ENCODE assay signal across 9 cellular contexts in genomic region chr7:18357691-18358090, GRCh38.
A peak's percentile ranks its signal among the peaks of the same experiment; 100 is the strongest.
DNase-seq lines count a peak whose midpoint lies in the region; ATAC-seq, FAIRE-seq and TF ChIP-seq lines count a peak whose summit lies in the region.
"Had no signal": no experiment of that assay in that cellular context is flagged by ENCODE, and none has a peak within 500 bp of the region (broad histone marks: within the 10 kb centered on the region; RNA-seq: fewer than 3 reads in every experiment).

No MANE protein-coding gene starts in this region.

- H3K4me3 ChIP-seq in bronchial epithelial cell (ENCODE audit: low read depth, low read length): no peak overlapping the region
- H3K4me3 ChIP-seq: K562 had no signal

- no peaks in the 10 kb centered on the region for H3K27me3 ChIP-seq in bronchial epithelial cell (ENCODE audit: control insufficient read depth, insufficient read depth, low read length)

- no peaks in the 10 kb centered on the region for H3K36me3 ChIP-seq in bronchial epithelial cell (ENCODE audit: control insufficient read depth, insufficient read depth, low read length)

- peak; percentile 25 for TF ChIP-seq CTCF in bronchial epithelial cell (IDR thresholded peaks at IDR 0.05; ENCODE audit: insufficient read depth, low read length, severe bottlenecking)

- no peak for FAIRE-seq in HTR-8/SVneo (lab: Jason Lieb, UNC)
- no peak for FAIRE-seq in bronchial epithelial cell (lab: Jason Lieb, UNC)
- FAIRE-seq: K562 had no signal

- DNase-seq in SIG-M5 treated with dmso at 0.1 percent for 504 hours (lab: John Stamatoyannopoulos, UW; ENCODE audit: unreplicated experiment) (peak; percentile 18), SIG-M5 (lab: John Stamatoyannopoulos, UW) (no peak), HTR-8/SVneo (ENCODE audit: insufficient read length, low spot score) (peak; percentile 10), bronchial epithelial cell (ENCODE audit: low read depth) (peak; percentile 14), DMS79 treated with DMSO at 0.1 percent for 48 hours (lab: John Stamatoyannopoulos, UW) (no peak), NCI-H2107 (lab: John Stamatoyannopoulos, UW) (no peak)
- DNase-seq in stimulated activated naive CD8-positive, alpha-beta T cell treated with anti-CD3 and anti-CD28 coated beads, Interleukin-15, Interleukin-2, amounts not matched to agents 100 U/mL and 50 U/mL, for 24 hours: no peak

- peak; percentile 28 for ATAC-seq in stimulated activated naive CD8-positive, alpha-beta T cell treated with anti-CD3 and anti-CD28 coated beads, Interleukin-15, Interleukin-2, amounts not matched to agents 100 U/mL and 50 U/mL, for 24 hours
- no peak for ATAC-seq in esophagus mucosa
- ATAC-seq: K562 had no signal

Comparison
In these comparisons a context has a peak if more than half of its experiments do, and no peak if none do; other contexts are left out.
1. DNase-seq: peak in SIG-M5 treated with dmso at 0.1 percent for 504 hours (single experiment), HTR-8/SVneo (single experiment) and bronchial epithelial cell (single experiment); none in SIG-M5 (single experiment), stimulated activated naive CD8-positive, alpha-beta T cell treated with anti-CD3 and anti-CD28 coated beads, Interleukin-15, Interleukin-2, amounts not matched to agents 100 U/mL and 50 U/mL, for 24 hours (single experiment), DMS79 treated with DMSO at 0.1 percent for 48 hours (single experiment) and NCI-H2107 (single experiment).